10 cellular contexts compared by ENCODE assay signal in genomic region chr9:69180200-69180599, GRCh38. TPM values are rescaled to one million over a fixed set of nuclear protein-coding genes. Genes with fewer than 3 reads are reported as not detected.
A peak's percentile ranks its signal among the peaks of the same experiment; 100 is the strongest.
DNase-seq lines count a peak whose midpoint lies in the region; ATAC-seq, FAIRE-seq and TF ChIP-seq lines count a peak whose summit lies in the region.
"Had no signal": no experiment of that assay in that cellular context is flagged by ENCODE, and none has a peak within 500 bp of the region (broad histone marks: within the 10 kb centered on the region; RNA-seq: fewer than 3 reads in every experiment).

No MANE protein-coding gene starts in this region.

- no peak for ATAC-seq in GM18873 (IDR thresholded peaks at IDR 0.05; ENCODE audit: low FRiP score, unreplicated experiment)

- no peak for DNase-seq in T-helper 2 cell treated with Interferon-gamma antibody and Interleukin-4, amounts not matched to agents 5 μg/mL and 100 μg/mL, for 36 hours (ENCODE audit: low spot score)
- DNase-seq in T-helper 2 cell (no peak), ascending aorta (ENCODE audit: low spot score in 2 of 2) (no peak), keratinocyte (ENCODE audit: low read depth, low spot score) (no peak), substantia nigra (lab: John Stamatoyannopoulos, UW) (no peak), SIG-M5 treated with dmso at 0.1 percent for 504 hours (lab: John Stamatoyannopoulos, UW; ENCODE audit: unreplicated experiment) (no peak)
- no peak for DNase-seq in activated effector memory CD4-positive, alpha-beta T cell treated with anti-CD3 and anti-CD28 coated beads, Interleukin-2, amount 50 U/mL, for 16 hours
- DNase-seq: NCI-H446, posterior cingulate gyrus had no signal

- H3K36me3 Mint-ChIP-seq in T-helper 2 cell treated with Interferon-gamma antibody and Interleukin-4, amounts not matched to agents 5 μg/mL and 100 μg/mL, for 36 hours (ENCODE audit: low read depth) = peaks cover 21% of the 10 kb centered on the region

- no peaks in the 10 kb centered on the region for H4K20me1 ChIP-seq in keratinocyte (ENCODE audit: control insufficient read depth, extremely low read depth, insufficient read depth, low read length)

- peaks cover 84% of the 10 kb centered on the region for H3K79me2 ChIP-seq in keratinocyte (ENCODE audit: control insufficient read depth, insufficient read depth, low read length)

- dilution Hi-C loops in keratinocyte (cut with MboI; ENCODE audit: extremely low pct_ligation_motif_present, low sequenced_read_pairs) = no loop called here

- H3K9me3 ChIP-seq in ascending aorta = no peaks in the 10 kb centered on the region
- no peaks in the 10 kb centered on the region for H3K9me3 ChIP-seq in keratinocyte (ENCODE audit: control insufficient read depth, low read depth, low read length)

- H3K27me3 Mint-ChIP-seq in T-helper 2 cell treated with Interferon-gamma antibody and Interleukin-4, amounts not matched to agents 5 μg/mL and 100 μg/mL, for 36 hours (ENCODE audit: low read depth) = peaks cover 2% of the 10 kb centered on the region

- H3K27ac ChIP-seq in ascending aorta (peak overlapping the region; percentile 77 to 80), keratinocyte (ENCODE audit: control insufficient read depth, insufficient read depth, low read length) (peak overlapping the region; percentile 92), substantia nigra (ENCODE audit: low read depth, low read length, poor library complexity, severe bottlenecking) (peak overlapping the region; percentile 22)

- H3K4me3 ChIP-seq in ascending aorta (peak overlapping the region in 1 of 2 donors; percentile 10), keratinocyte (ENCODE audit: control insufficient read depth in 2 of 3, extremely low read depth in 1 of 3, insufficient read depth in 2 of 3, low read depth in 1 of 3, low read length in 3 of 3) (peak overlapping the region in 2 of 3 experiments; percentile 31 to 55)

- H3K36me3 ChIP-seq in ascending aorta (no peaks in the 10 kb centered on the region), keratinocyte (ENCODE audit: control insufficient read depth in 2 of 2, extremely low read depth in 1 of 2, insufficient read depth in 2 of 2, low read length in 2 of 2) (peaks cover 4 to 9% of the 10 kb centered on the region in 2 experiments)

- no peaks in the 10 kb centered on the region for H3K9me1 ChIP-seq in keratinocyte (ENCODE audit: control insufficient read depth, extremely low read depth, insufficient read depth, low read length)

- H3K27me3 ChIP-seq in ascending aorta (no peaks in the 10 kb centered on the region), keratinocyte (ENCODE audit: control insufficient read depth, extremely low read depth, insufficient read depth, low read length) (no peaks in the 10 kb centered on the region)

- H3K9ac ChIP-seq in keratinocyte (ENCODE audit: control insufficient read depth, extremely low read depth, insufficient read depth, low read length) = peak overlapping the region; percentile 69

- H3K9me3 Mint-ChIP-seq in T-helper 2 cell treated with Interferon-gamma antibody and Interleukin-4, amounts not matched to agents 5 μg/mL and 100 μg/mL, for 36 hours = no peaks in the 10 kb centered on the region

- H3K4me3 Mint-ChIP-seq in T-helper 2 cell treated with Interferon-gamma antibody and Interleukin-4, amounts not matched to agents 5 μg/mL and 100 μg/mL, for 36 hours = peak overlapping the region; percentile 65

- TF ChIP-seq CTCF in ascending aorta (IDR thresholded peaks at IDR 0.05) = no peak
- no peak for TF ChIP-seq CTCF in keratinocyte (optimal IDR thresholded peaks at IDR 0.05 in 1 of 3, IDR thresholded peaks at IDR 0.05 in 1 of 3, conservative IDR thresholded peaks at IDR 0.05 in 1 of 3; ENCODE audit: extremely low read depth in 1 of 3, insufficient read depth in 2 of 3, low read length in 3 of 3)

- H3K4me1 Mint-ChIP-seq in T-helper 2 cell treated with Interferon-gamma antibody and Interleukin-4, amounts not matched to agents 5 μg/mL and 100 μg/mL, for 36 hours (ENCODE audit: low read depth) = peaks cover 66% of the 10 kb centered on the region

- H3K4me1 ChIP-seq in ascending aorta (peaks cover 6 to 37% of the 10 kb centered on the region in 2 donors), keratinocyte (ENCODE audit: control insufficient read depth, extremely low read depth, insufficient read depth, low read length) (peaks cover 64% of the 10 kb centered on the region)

- peak overlapping the region; percentile 73 for H3K27ac Mint-ChIP-seq in T-helper 2 cell treated with Interferon-gamma antibody and Interleukin-4, amounts not matched to agents 5 μg/mL and 100 μg/mL, for 36 hours

- H2AFZ ChIP-seq in keratinocyte (ENCODE audit: control insufficient read depth, low read length) = no peak overlapping the region

- no peak for FAIRE-seq in keratinocyte (lab: Jason Lieb, UNC)

- intact Hi-C loops in ascending aorta (cut with DNase I) = loop anchor here (10.0 kb wide), 2 partner anchors 405 to 1235 kb away; partner anchors contain the start of gene KLF9

- peak overlapping the region; percentile 83 for H3K4me2 ChIP-seq in keratinocyte (ENCODE audit: control insufficient read depth, extremely low read depth, insufficient read depth, low read depth, low read length)

RNA-seq across cellular contexts. Expression of gene TJP2, which starts 6.1 kb away (rescaled TPM):
- 154 TPM for total RNA-seq in ascending aorta
- polyA plus RNA-seq in keratinocyte = 34.9 to 74.8 TPM (median 65.5 TPM) in 3 replicates
- polyA plus RNA-seq in keratinocyte (2011; ENCODE audit: low read depth) = 80.3 TPM
- polyA plus RNA-seq in keratinocyte (2011; cell fraction: cytosol; rRNA removed) = 29.8 and 43.8 TPM in 2 replicates
- polyA plus RNA-seq in keratinocyte (2011; cell fraction: nucleus; rRNA removed) = 81.2 and 90.1 TPM in 2 replicates
- 69.1 and 83.8 TPM in 2 replicates for polyA plus RNA-seq in keratinocyte (2012; ENCODE audit: low replicate concordance)
- polyA minus RNA-seq in keratinocyte = 26.5 to 64.6 TPM (median 29.1 TPM) in 3 replicates
- 45.5 TPM for polyA minus RNA-seq in keratinocyte (2011; cell fraction: cytosol; rRNA and poly(A)+ RNA removed)
- polyA minus RNA-seq in keratinocyte (2011; cell fraction: nucleus; rRNA and poly(A)+ RNA removed) = 70.3 and 120 TPM in 2 replicates

Comparison
In these comparisons a context has a peak if more than half of its experiments do, and no peak if none do; other contexts are left out.
1. H3K27ac ChIP-seq: peak in every context shown above with its lines; median percentile 92 in keratinocyte; 78 in ascending aorta; 22 in substantia nigra.